ENCODE assay signal across 17 cellular contexts in genomic region chr6:27662770-27663169, GRCh38.
A peak's percentile ranks its signal among the peaks of the same experiment; 100 is the strongest.
DNase-seq lines count a peak whose midpoint lies in the region; ATAC-seq, FAIRE-seq and TF ChIP-seq lines count a peak whose summit lies in the region.
"Had no signal": no experiment of that assay in that cellular context is flagged by ENCODE, and none has a peak within 500 bp of the region (broad histone marks: within the 10 kb centered on the region; RNA-seq: fewer than 3 reads in every experiment).

No MANE protein-coding gene starts in this region.

- no peaks in the 10 kb centered on the region for H3K36me3 ChIP-seq in GM23338 (ENCODE audit: insufficient read depth)
- no peaks in the 10 kb centered on the region for H3K36me3 ChIP-seq in PC-3 (ENCODE audit: low read depth, low read length)
- no peaks in the 10 kb centered on the region for H3K36me3 ChIP-seq in keratinocyte (ENCODE audit: control insufficient read depth in 2 of 2, extremely low read depth in 1 of 2, insufficient read depth in 2 of 2, low read length in 2 of 2)
- H3K36me3 ChIP-seq: BLaER1 treated with 17β-estradiol and CSF1 and Interleukin-3, amounts not matched to agents 10 nM and 100 nM; SJCRH30 had no signal

- H3K36me3 Mint-ChIP-seq in GM23338 (ENCODE audit: low read depth) = no peaks in the 10 kb centered on the region

- H3F3A ChIP-seq in GM23338 (replicated peaks; ENCODE audit: low read depth) (0 out of 2 replicates have a peak, but pooled peaks cover 10% of the 10 kb centered on the region), PC-3 (ENCODE audit: low read length, unreplicated experiment) (no peaks in the 10 kb centered on the region)

- peak; percentile 35 for ATAC-seq in GM23338
- no peak for ATAC-seq in PC-3

- dilution Hi-C loops in keratinocyte (cut with MboI; ENCODE audit: extremely low pct_ligation_motif_present, low sequenced_read_pairs) = no loop called here

- FAIRE-seq in keratinocyte (lab: Jason Lieb, UNC) (no peak), GM19239 (lab: Jason Lieb, UNC) (no peak)
- FAIRE-seq: G401.6, GM12892 had no signal

- no peak overlapping the region for H3K27ac ChIP-seq in GM23338 (ENCODE audit: low read depth)
- no peak overlapping the region for H3K27ac ChIP-seq in PC-3 (ENCODE audit: low read length)
- H3K27ac ChIP-seq in keratinocyte (ENCODE audit: control insufficient read depth, insufficient read depth, low read length) = no peak overlapping the region
- H3K27ac ChIP-seq: BLaER1 treated with 17β-estradiol and CSF1 and Interleukin-3, amounts not matched to agents 10 nM and 100 nM; HL-60; SJCRH30 had no signal

- intact Hi-C loops in PC-3 (cut with micrococcal nuclease) = no loop called here

- no TSS peak for BruUV-seq in PC-3 (replicated peaks; lab: Mats Ljungman, UMichigan)

- H3K4me2 ChIP-seq in GM23338 (no peak overlapping the region), PC-3 (ENCODE audit: low read length) (no peak overlapping the region), keratinocyte (ENCODE audit: control insufficient read depth, extremely low read depth, insufficient read depth, low read depth, low read length) (no peak overlapping the region)
- H3K4me2 ChIP-seq: BLaER1 treated with 17β-estradiol and CSF1 and Interleukin-3, amounts not matched to agents 10 nM and 100 nM had no signal

- H3K4me1 Mint-ChIP-seq in GM23338 = peaks cover 8% of the 10 kb centered on the region

- POLR2A ChIA-PET in PC-3 (lab: Charles Lee; ENCODE audit: unreplicated experiment) = no interaction called here

- no peak overlapping the region for H3K4me3 ChIP-seq in GM23338
- H3K4me3 ChIP-seq in PC-3 (ENCODE audit: low read length) = no peak overlapping the region
- no peak overlapping the region for H3K4me3 ChIP-seq in keratinocyte (ENCODE audit: control insufficient read depth in 2 of 3, extremely low read depth in 1 of 3, insufficient read depth in 2 of 3, low read depth in 1 of 3, low read length in 3 of 3)
- H3K4me3 ChIP-seq: BLaER1 treated with 17β-estradiol and CSF1 and Interleukin-3, amounts not matched to agents 10 nM and 100 nM; SJCRH30 had no signal

- no peak for TF ChIP-seq CTCF in GM23338 (conservative IDR thresholded peaks at IDR 0.05; ENCODE audit: low read depth in 2 of 2)
- no peak for TF ChIP-seq CTCF in PC-3 (conservative IDR thresholded peaks at IDR 0.05; ENCODE audit: low read depth, low read length)
- no peak for TF ChIP-seq CTCF in keratinocyte (optimal IDR thresholded peaks at IDR 0.05 in 1 of 3, IDR thresholded peaks at IDR 0.05 in 1 of 3, conservative IDR thresholded peaks at IDR 0.05 in 1 of 3; ENCODE audit: extremely low read depth in 1 of 3, insufficient read depth in 2 of 3, low read length in 3 of 3)

- H3K9me2 ChIP-seq in GM23338 (ENCODE audit: insufficient read depth) (no peaks in the 10 kb centered on the region), PC-3 (replicated peaks; ENCODE audit: low read length) (no peaks in the 10 kb centered on the region)

- H3K79me2 ChIP-seq in GM23338 (replicated peaks; ENCODE audit: insufficient read depth) = no peaks in the 10 kb centered on the region
- no peaks in the 10 kb centered on the region for H3K79me2 ChIP-seq in PC-3 (ENCODE audit: low read length)
- H3K79me2 ChIP-seq in keratinocyte (ENCODE audit: control insufficient read depth, insufficient read depth, low read length) = no peaks in the 10 kb centered on the region

- H3K27me3 ChIP-seq in GM23338 (ENCODE audit: insufficient read depth) (peaks cover 21% of the 10 kb centered on the region), PC-3 (ENCODE audit: low read length) (no peaks in the 10 kb centered on the region), keratinocyte (ENCODE audit: control insufficient read depth, extremely low read depth, insufficient read depth, low read length) (no peaks in the 10 kb centered on the region)
- H3K27me3 ChIP-seq: SJCRH30 had no signal

- H3K9me1 ChIP-seq in keratinocyte (ENCODE audit: control insufficient read depth, extremely low read depth, insufficient read depth, low read length) = no peaks in the 10 kb centered on the region

- peaks cover 19% of the 10 kb centered on the region for H3K27me3 Mint-ChIP-seq in GM23338 (ENCODE audit: insufficient read depth, low read depth, poor library complexity)

- H4K20me1 ChIP-seq in GM23338 (replicated peaks; ENCODE audit: insufficient read depth) (no peaks in the 10 kb centered on the region), PC-3 (ENCODE audit: low read length) (no peaks in the 10 kb centered on the region), keratinocyte (ENCODE audit: control insufficient read depth, extremely low read depth, insufficient read depth, low read length) (no peaks in the 10 kb centered on the region)

- H3K27ac Mint-ChIP-seq in GM23338 = no peak overlapping the region

- CTCF ChIA-PET in PC-3 (lab: Charles Lee) = no interaction called here

- H2AFZ ChIP-seq in GM23338 (peak overlapping the region; percentile 92; the same call in 1 of the 2 replicates), PC-3 (ENCODE audit: low read length) (peak overlapping the region; percentile 21; the same call in 1 of the 2 replicates), keratinocyte (ENCODE audit: control insufficient read depth, low read length) (peak overlapping the region; percentile 22)

- H3K9me3 Mint-ChIP-seq in GM23338 = no peaks in the 10 kb centered on the region

- H3K9ac ChIP-seq in PC-3 (ENCODE audit: low read length) (no peak overlapping the region), keratinocyte (ENCODE audit: control insufficient read depth, extremely low read depth, insufficient read depth, low read length) (no peak overlapping the region)
- H3K9ac ChIP-seq: BLaER1 treated with 17β-estradiol and CSF1 and Interleukin-3, amounts not matched to agents 10 nM and 100 nM had no signal

- H3K4me1 ChIP-seq in GM23338 (ENCODE audit: insufficient read depth) = peaks cover 7% of the 10 kb centered on the region; the same call in 1 of the 2 replicates
- no peaks in the 10 kb centered on the region for H3K4me1 ChIP-seq in PC-3 (ENCODE audit: insufficient read depth, low read length)
- H3K4me1 ChIP-seq in keratinocyte (ENCODE audit: control insufficient read depth, extremely low read depth, insufficient read depth, low read length) = peaks cover 1% of the 10 kb centered on the region
- H3K4me1 ChIP-seq: SJCRH30 had no signal

- DNase-seq in Daoy (ENCODE audit: low read depth) (peak; percentile 21), GM23338 (ENCODE audit: low spot score) (no peak), PC-3 (no peak), keratinocyte (ENCODE audit: low read depth, low spot score) (no peak), NOMO-1 treated with dmso at 0.1 percent for 144 hours (lab: John Stamatoyannopoulos, UW; ENCODE audit: unreplicated experiment) (no peak), GM19239 (ENCODE audit: insufficient read length, low spot score) (no peak), NCI-H1105 treated with DMSO at 0.1 percent for 48 hours (lab: John Stamatoyannopoulos, UW) (no peak)
- DNase-seq: DMS153, KG1, NCI-H1930, NCI-H526 treated with DMSO at 0.1 percent for 48 hours, RPMI8226, SJCRH30 had no signal

- H3K9me3 ChIP-seq in PC-3 (ENCODE audit: low read length) (no peaks in the 10 kb centered on the region), keratinocyte (ENCODE audit: control insufficient read depth, low read depth, low read length) (no peaks in the 10 kb centered on the region)
- H3K9me3 ChIP-seq: SJCRH30 had no signal

- no peak overlapping the region; the same call in 2 of the 3 replicates for H3K4me3 Mint-ChIP-seq in GM23338

TF ChIP-seq in GM23338, 12 proteins besides CTCF, POLR2A, EP300 and RAD21:
- no peak for TF ChIP-seq JUNB (IDR thresholded peaks at IDR 0.05; ENCODE audit: unreplicated experiment)

Comparison
In these comparisons a context has a peak if more than half of its experiments do, and no peak if none do; other contexts are left out.
1. H2AFZ ChIP-seq: peak in every context shown above with its lines; median percentile 92 in GM23338; 22 in keratinocyte; 21 in PC-3.